In the genomic region with DNA sequence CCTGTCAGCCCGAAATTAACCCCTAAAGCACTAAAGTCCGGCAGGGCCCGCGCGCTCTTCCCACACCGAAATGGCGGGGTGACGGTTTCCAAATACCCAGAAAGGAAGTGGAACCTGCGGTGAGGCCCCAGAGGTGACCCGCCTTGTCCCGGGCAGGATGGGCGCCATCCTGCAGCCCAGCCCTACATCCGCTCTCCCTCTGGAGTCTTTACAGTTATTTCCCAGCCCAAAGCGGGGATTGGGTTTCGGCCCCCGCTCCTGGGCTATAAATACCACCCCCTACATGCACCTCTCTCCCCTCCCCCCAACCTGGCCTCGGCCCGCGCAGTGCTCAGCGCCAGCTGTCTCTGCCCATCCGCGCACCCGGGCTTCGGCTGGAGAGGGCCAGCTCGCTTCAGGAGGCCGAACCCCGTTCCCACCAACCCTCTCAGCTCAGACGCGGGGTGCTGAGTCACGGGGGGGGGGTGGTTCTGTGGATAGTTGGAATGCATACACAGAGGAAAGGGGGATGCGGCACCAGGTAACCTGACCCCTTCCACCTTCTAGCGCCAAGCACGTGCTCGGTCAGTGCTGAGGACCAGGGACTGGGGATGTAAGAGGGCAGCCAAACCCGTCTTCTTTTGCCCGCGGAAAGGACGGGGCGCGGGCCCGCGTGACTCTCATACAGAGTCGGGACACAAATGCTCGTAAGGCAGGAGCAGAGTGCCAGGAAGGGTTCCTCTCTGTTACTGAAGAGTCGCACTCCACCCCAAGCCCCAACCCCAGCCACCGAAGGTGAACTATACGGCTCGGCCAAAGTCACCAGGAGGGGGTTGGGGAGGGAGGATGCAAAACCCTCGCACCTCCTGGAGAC, we compare ENCODE assay signal across 7 cellular contexts.
DNase-seq lines count a peak whose midpoint lies in the region; ATAC-seq and TF ChIP-seq lines count a peak whose summit lies in the region.

Gene TUBA4B, plus strand, starts transcription at position 344 of the 853 bp plus-strand sequence. Its CDS starts 165 bp downstream, at position 509.

- peaks cover 40% of the 10 kb centered on the region for H3K36me3 ChIP-seq in neutrophil

- H3K4me3 ChIP-seq in GM12864 (ENCODE audit: low read depth, low read length): peak within 1 kb of the TSS; percentile 84
- peak within 1 kb of the TSS; percentile 96 to 99 for H3K4me3 ChIP-seq in neutrophil (ENCODE audit: low read depth in 1 of 2, low read length in 1 of 2)

- no peaks in the 10 kb centered on the region for H3K27me3 ChIP-seq in neutrophil

- DNase-seq in GM12864 (ENCODE audit: low read depth): no peak
- peak; percentile 43 for DNase-seq in NOMO-1 treated with dmso at 0.1 percent for 144 hours (lab: John Stamatoyannopoulos, UW; ENCODE audit: unreplicated experiment)
- DNase-seq in activated effector memory CD4-positive, alpha-beta T cell treated with Interleukin-2 at 50 U/mL for 16 hours: peak; percentile 42
- DNase-seq in germinal center (ENCODE audit: low spot score): peak; percentile 50

- ATAC-seq in HG02610 (IDR thresholded peaks at IDR 0.05; ENCODE audit: unreplicated experiment) (peak; percentile 12), GM21737 (IDR thresholded peaks at IDR 0.05; ENCODE audit: unreplicated experiment) (no peak)

- peaks cover 69% of the 10 kb centered on the region in 2 experiments for H3K4me1 ChIP-seq in neutrophil (ENCODE audit: control insufficient read depth in 1 of 2, insufficient read depth in 1 of 2, low read depth in 1 of 2, low read length in 1 of 2)

- peak within 1 kb of the TSS; percentile 95 for H3K27ac ChIP-seq in neutrophil

- TF ChIP-seq CTCF in GM12864 (IDR thresholded peaks at IDR 0.05; ENCODE audit: low read depth, low read length, missing control alignments) (no peak), neutrophil (IDR thresholded peaks at IDR 0.05) (no peak)

- no peaks in the 10 kb centered on the region for H3K9me3 ChIP-seq in neutrophil
